Comparison of ENCODE assay signal across 20 cellular contexts in the genomic region with DNA sequence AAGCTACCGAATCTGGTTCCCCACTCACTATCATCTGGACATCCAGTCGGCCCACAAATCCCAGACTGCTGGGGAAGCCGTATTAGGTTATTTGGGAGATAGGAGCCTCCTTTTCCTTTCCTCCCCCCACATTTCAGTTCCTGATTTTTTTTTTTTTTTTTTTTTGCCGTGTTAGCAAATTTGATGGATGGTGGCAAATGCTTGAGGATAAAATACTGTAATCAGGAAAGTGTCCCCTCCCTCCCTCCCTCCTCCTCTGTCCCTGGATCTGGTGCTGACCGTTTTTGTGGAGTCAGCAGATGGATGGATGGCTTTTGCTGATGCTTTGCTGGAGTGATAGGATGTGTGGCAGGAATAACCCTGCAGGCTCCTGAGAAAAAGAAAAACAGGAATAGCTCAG.
"Had no signal": no experiment of that assay in that cellular context is flagged by ENCODE, and none has a peak within 500 bp of the region (broad histone marks: within the 10 kb centered on the region; RNA-seq: fewer than 3 reads in every experiment).

No MANE protein-coding gene starts in this region.

- H3K4me2 ChIP-seq: KMS-11, SK-N-SH had no signal

- H3K9ac ChIP-seq: KMS-11, SK-N-SH had no signal

- DNase-seq: Kasumi-1, MM.1S, NCI-H1092 treated with DMSO at 0.1 percent for 48 hours, NCI-H1436, NCI-H187, NCI-H2029, NCI-H2081 treated with DMSO at 0.1 percent for 48 hours, NCI-H2171, NCI-H226, NCI-H446, NCI-H510A, Right ventricle myocardium superior, RPMI8226, SIG-M5, SK-N-SH, SW 1271, T-cell had no signal

- FAIRE-seq: RCC 7860 had no signal

- ATAC-seq: T-cell had no signal

- H3K9me3 ChIP-seq: SK-N-SH had no signal

- H3K27ac ChIP-seq: HL-60, KMS-11 had no signal
